17 cellular contexts compared by ENCODE assay signal in genomic region chr10:28681928-28682750, GRCh38. TPM values are rescaled to one million over a fixed set of nuclear protein-coding genes. Genes with fewer than 3 reads are reported as not detected.
A peak's percentile ranks its signal among the peaks of the same experiment; 100 is the strongest.
DNase-seq lines count a peak whose midpoint lies in the region; ATAC-seq and TF ChIP-seq lines count a peak whose summit lies in the region.
"Had no signal": no experiment of that assay in that cellular context is flagged by ENCODE, and none has a peak within 500 bp of the region (broad histone marks: within the 10 kb centered on the region; RNA-seq: fewer than 3 reads in every experiment).

No MANE protein-coding gene starts in this region.

- H3K4me2 ChIP-seq in KMS-11 = peak overlapping the region; percentile 92

- H3K4me1 Mint-ChIP-seq in mesothelial cell of epicardium = peaks cover 62% of the 10 kb centered on the region
- peaks cover 14% of the 10 kb centered on the region for H3K4me1 Mint-ChIP-seq in activated CD4-positive, alpha-beta T cell treated with anti-CD3 and anti-CD28 coated beads, Interleukin-2, amount 10 ng/mL, durations not matched to agents 24 days and 14 days

- H3K27me3 ChIP-seq in BE2C (no peaks in the 10 kb centered on the region), KMS-11 (ENCODE audit: insufficient read depth, low read depth) (no peaks in the 10 kb centered on the region)

- peak; percentile 34 for DNase-seq in BE2C
- DNase-seq in coronary artery (ENCODE audit: low spot score) = no peak
- no peak for DNase-seq in mesothelial cell of epicardium (ENCODE audit: low spot score in 2 of 2, unreplicated experiment in 2 of 2)
- DNase-seq in activated CD4-positive, alpha-beta T cell treated with anti-CD3 and anti-CD28 coated beads, Interleukin-2, amount 10 ng/mL, durations not matched to agents 24 days and 14 days = no peak
- DNase-seq in NOMO-1 treated with dmso at 0.1 percent for 144 hours (lab: John Stamatoyannopoulos, UW; ENCODE audit: unreplicated experiment) = no peak
- DNase-seq: activated naive CD8-positive, alpha-beta T cell treated with anti-CD3 and anti-CD28 coated beads, Interleukin-2, amount 50 U/mL, for 24 hours; effector CD8-positive, alpha-beta T cell; GF-D8; hippocampal formation; Karpas-422; mucosa of descending colon; NCI-H2227 treated with DMSO at 0.1 percent for 48 hours; RPMI8226; T-cell had no signal

- H3K4me1 ChIP-seq in BE2C (peaks cover 5% of the 10 kb centered on the region), KMS-11 (ENCODE audit: low read depth, poor library complexity, severe bottlenecking) (peaks cover 35% of the 10 kb centered on the region)

- H3K27me3 Mint-ChIP-seq in mesothelial cell of epicardium (ENCODE audit: low read depth) = no peaks in the 10 kb centered on the region
- H3K27me3 Mint-ChIP-seq in activated CD4-positive, alpha-beta T cell treated with anti-CD3 and anti-CD28 coated beads, Interleukin-2, amount 10 ng/mL, durations not matched to agents 24 days and 14 days = peaks cover 64% of the 10 kb centered on the region

- H3K9me3 ChIP-seq in BE2C = no peaks in the 10 kb centered on the region
- H3K9me3 ChIP-seq: mucosa of descending colon had no signal

- TF ChIP-seq CTCF in BE2C (IDR thresholded peaks at IDR 0.05; ENCODE audit: low read depth, low read length) (no peak), KMS-11 (conservative IDR thresholded peaks at IDR 0.05; ENCODE audit: low read depth, low read length) (no peak), coronary artery (IDR thresholded peaks at IDR 0.05) (no peak), mesothelial cell of epicardium (IDR thresholded peaks at IDR 0.05; ENCODE audit: unreplicated experiment) (no peak)

- ATAC-seq in HG02678 (IDR thresholded peaks at IDR 0.05; ENCODE audit: unreplicated experiment) = no peak
- ATAC-seq in GM18867 (IDR thresholded peaks at IDR 0.05; ENCODE audit: unreplicated experiment) = no peak
- ATAC-seq: activated naive CD8-positive, alpha-beta T cell treated with anti-CD3 and anti-CD28 coated beads, Interleukin-2, amount 50 U/mL, for 24 hours; mucosa of descending colon; T-cell had no signal

- H3K4me3 ChIP-seq in BE2C (ENCODE audit: low read depth, low read length) (peak overlapping the region; percentile 96), KMS-11 (IDR thresholded peaks at IDR 0.05; ENCODE audit: insufficient read depth, low read depth, low read length) (no peak overlapping the region), coronary artery (peak overlapping the region; percentile 45)
- H3K4me3 ChIP-seq: mucosa of descending colon had no signal

- peaks cover 31% of the 10 kb centered on the region for H3K36me3 Mint-ChIP-seq in mesothelial cell of epicardium
- no peaks in the 10 kb centered on the region for H3K36me3 Mint-ChIP-seq in activated CD4-positive, alpha-beta T cell treated with anti-CD3 and anti-CD28 coated beads, Interleukin-2, amount 10 ng/mL, durations not matched to agents 24 days and 14 days (ENCODE audit: low read depth)
- H3K36me3 Mint-ChIP-seq: T-cell had no signal

- H3K27ac ChIP-seq in KMS-11 (no peak overlapping the region; the same call in 1 of the 2 replicates), coronary artery (peak overlapping the region in 1 of 2 donors; percentile 47)

- H4K20me1 ChIP-seq in KMS-11 (ENCODE audit: insufficient read depth) = peaks cover 3% of the 10 kb centered on the region; the same call in 1 of the 2 replicates

- H2AFZ ChIP-seq in KMS-11 (ENCODE audit: low read depth) = no peak overlapping the region

- H3K79me2 ChIP-seq in KMS-11 (ENCODE audit: insufficient read depth, low read depth) = peaks cover 23% of the 10 kb centered on the region; the same call in 1 of the 2 replicates

- no peaks in the 10 kb centered on the region for H3K9me3 Mint-ChIP-seq in mesothelial cell of epicardium
- no peaks in the 10 kb centered on the region for H3K9me3 Mint-ChIP-seq in activated CD4-positive, alpha-beta T cell treated with anti-CD3 and anti-CD28 coated beads, Interleukin-2, amount 10 ng/mL, durations not matched to agents 24 days and 14 days
- H3K9me3 Mint-ChIP-seq: activated naive CD8-positive, alpha-beta T cell treated with anti-CD3 and anti-CD28 coated beads, Interleukin-2, amount 50 U/mL, for 24 hours; T-cell had no signal

- peak overlapping the region; percentile 99 for H3K27ac Mint-ChIP-seq in mesothelial cell of epicardium
- H3K27ac Mint-ChIP-seq in activated CD4-positive, alpha-beta T cell treated with anti-CD3 and anti-CD28 coated beads, Interleukin-2, amount 10 ng/mL, durations not matched to agents 24 days and 14 days = no peak overlapping the region
- H3K27ac Mint-ChIP-seq: activated naive CD8-positive, alpha-beta T cell treated with anti-CD3 and anti-CD28 coated beads, Interleukin-2, amount 50 U/mL, for 24 hours; T-cell had no signal

- H3K4me3 Mint-ChIP-seq in mesothelial cell of epicardium = peak overlapping the region; percentile 99
- H3K4me3 Mint-ChIP-seq in activated CD4-positive, alpha-beta T cell treated with anti-CD3 and anti-CD28 coated beads, Interleukin-2, amount 10 ng/mL, durations not matched to agents 24 days and 14 days = no peak overlapping the region
- H3K4me3 Mint-ChIP-seq: activated naive CD8-positive, alpha-beta T cell treated with anti-CD3 and anti-CD28 coated beads, Interleukin-2, amount 50 U/mL, for 24 hours; T-cell had no signal

- H3K9ac ChIP-seq in KMS-11 = no peak overlapping the region

- intact Hi-C loops in activated CD4-positive, alpha-beta T cell treated with anti-CD3 and anti-CD28 coated beads, Interleukin-2, amount 10 ng/mL, durations not matched to agents 24 days and 14 days (cut with micrococcal nuclease) = no loop called here

- H3K36me3 ChIP-seq in BE2C = peaks cover 22% of the 10 kb centered on the region
- no peaks in the 10 kb centered on the region; the same call in 1 of the 2 replicates for H3K36me3 ChIP-seq in KMS-11 (ENCODE audit: insufficient read depth)

RNA-seq across cellular contexts. Expression of gene BAMBI, which starts 4.8 kb away (rescaled TPM):
- 31.2 TPM for polyA plus RNA-seq in BE2C (2012; ENCODE audit: insufficient read depth, insufficient read length, low read depth)
- total RNA-seq in mesothelial cell of epicardium = 209 to 219 TPM (median 217 TPM) in 3 replicates
- total RNA-seq in activated CD4-positive, alpha-beta T cell treated with anti-CD3 and anti-CD28 coated beads, Interleukin-2, amount 10 ng/mL, durations not matched to agents 24 days and 14 days = 0.31 and 0.44 TPM in 2 replicates

Comparison
In these comparisons a context has a peak if more than half of its experiments do, and no peak if none do; other contexts are left out.
1. RNA of gene BAMBI, which starts 4.8 kb away (total RNA-seq): 209 to 219 TPM in mesothelial cell of epicardium; 0.31 to 0.44 TPM in activated CD4-positive, alpha-beta T cell treated with anti-CD3 and anti-CD28 coated beads, Interleukin-2, amount 10 ng/mL, durations not matched to agents 24 days and 14 days; every median in the first group is over 100 times any median in the second.